Comparison of ENCODE assay signal across 14 cellular contexts in genomic region chr5:168752416-168753190, GRCh38.
DNase-seq lines count a peak whose midpoint lies in the region; ATAC-seq and TF ChIP-seq lines count a peak whose summit lies in the region.
"Had no signal": no experiment of that assay in that cellular context is flagged by ENCODE, and none has a peak within 500 bp of the region (broad histone marks: within the 10 kb centered on the region; RNA-seq: fewer than 3 reads in every experiment).

No MANE protein-coding gene starts in this region.

- no peak overlapping the region for H3K4me3 Mint-ChIP-seq in endodermal cell
- no peak overlapping the region for H3K4me3 Mint-ChIP-seq in neural progenitor cell
- H3K4me3 Mint-ChIP-seq: HFFc6 had no signal

- intact Hi-C loops in cardiac septum (cut with DNase I) (no loop called here), right cardiac atrium (cut with DNase I) (no loop called here), vagina (cut with DNase I) (no loop called here)

- DNase-seq in cardiac septum (ENCODE audit: low spot score) (peak; percentile 56), right cardiac atrium (no peak), endodermal cell (peak; percentile 36), neural progenitor cell (ENCODE audit: low spot score) (no peak), vagina (ENCODE audit: extremely low spot score in 2 of 2) (peak; percentile 65 to 67), amygdala (lab: John Stamatoyannopoulos, UW) (no peak), inferior parietal cortex (ENCODE audit: extremely low spot score) (no peak)
- DNase-seq: 8988T, AML-193, HCEC 1CT, HFFc6 had no signal

- H3K27me3 ChIP-seq in right cardiac atrium (ENCODE audit: control insufficient read depth, insufficient read depth) (no peaks in the 10 kb centered on the region), endodermal cell (ENCODE audit: control insufficient read depth, insufficient read depth, low read length, poor library complexity, severe bottlenecking) (peaks cover 4% of the 10 kb centered on the region), neural progenitor cell (peaks cover 6% of the 10 kb centered on the region), vagina (no peaks in the 10 kb centered on the region)
- H3K27me3 ChIP-seq: BLaER1 had no signal

- no peak overlapping the region for H2AFZ ChIP-seq in neural progenitor cell (replicated peaks)

- no peaks in the 10 kb centered on the region for H3K79me2 ChIP-seq in neural progenitor cell (ENCODE audit: low read depth)

- H3K9me3 ChIP-seq in right cardiac atrium (ENCODE audit: control insufficient read depth, low read length): no peaks in the 10 kb centered on the region
- H3K9me3 ChIP-seq in endodermal cell (ENCODE audit: control insufficient read depth, low read length): no peaks in the 10 kb centered on the region
- H3K9me3 ChIP-seq in neural progenitor cell (ENCODE audit: low read depth): no peaks in the 10 kb centered on the region
- H3K9me3 ChIP-seq in vagina: no peaks in the 10 kb centered on the region
- H3K9me3 ChIP-seq: BLaER1 had no signal

- no peaks in the 10 kb centered on the region for H3K4me1 ChIP-seq in right cardiac atrium (ENCODE audit: control insufficient read depth, insufficient read depth, low read length)
- no peaks in the 10 kb centered on the region for H3K4me1 ChIP-seq in endodermal cell (ENCODE audit: control insufficient read depth, insufficient read depth, low read length)
- peaks cover 9% of the 10 kb centered on the region for H3K4me1 ChIP-seq in neural progenitor cell
- no peaks in the 10 kb centered on the region for H3K4me1 ChIP-seq in vagina

- H3K9ac ChIP-seq in endodermal cell (ENCODE audit: extremely low read depth, low read length, poor library complexity, severe bottlenecking) (no peak overlapping the region), neural progenitor cell (no peak overlapping the region)
- H3K9ac ChIP-seq: BLaER1 had no signal

- H3F3A ChIP-seq in neural progenitor cell (ENCODE audit: low read depth): no peaks in the 10 kb centered on the region

- H3K27me3 Mint-ChIP-seq in endodermal cell (ENCODE audit: insufficient read depth): peaks cover 17% of the 10 kb centered on the region
- H3K27me3 Mint-ChIP-seq in neural progenitor cell (ENCODE audit: insufficient read depth, low read depth): peaks cover 13% of the 10 kb centered on the region

- TF ChIP-seq CTCF in endodermal cell (conservative IDR thresholded peaks at IDR 0.05) (no peak), neural progenitor cell (IDR thresholded peaks at IDR 0.05) (no peak), vagina (IDR thresholded peaks at IDR 0.05) (no peak)

- H3K27ac Mint-ChIP-seq in endodermal cell (no peak overlapping the region), neural progenitor cell (peak overlapping the region; percentile 53)
- H3K27ac Mint-ChIP-seq: HFFc6 had no signal

- no peaks in the 10 kb centered on the region for H4K20me1 ChIP-seq in neural progenitor cell (ENCODE audit: low read depth)
- H4K20me1 ChIP-seq: BLaER1 had no signal

- no peak for TF ChIP-seq POLR2A in vagina (IDR thresholded peaks at IDR 0.05)

- H3K27ac ChIP-seq in right cardiac atrium (ENCODE audit: low read length): no peak overlapping the region
- no peak overlapping the region for H3K27ac ChIP-seq in endodermal cell (ENCODE audit: low read depth, low read length)
- H3K27ac ChIP-seq in neural progenitor cell: no peak overlapping the region
- H3K27ac ChIP-seq in vagina: no peak overlapping the region
- H3K27ac ChIP-seq: BLaER1 had no signal

- H3K36me3 ChIP-seq in endodermal cell (ENCODE audit: control insufficient read depth, insufficient read depth, low read length) (no peaks in the 10 kb centered on the region), neural progenitor cell (no peaks in the 10 kb centered on the region), vagina (peaks cover 0 to 12% of the 10 kb centered on the region in 2 donors)
- H3K36me3 ChIP-seq: BLaER1 had no signal

- H3K9me3 Mint-ChIP-seq in endodermal cell (no peaks in the 10 kb centered on the region), neural progenitor cell (no peaks in the 10 kb centered on the region)
- H3K9me3 Mint-ChIP-seq: HFFc6 had no signal

- 80% methylated on average over 18 of the region's 18 CpGs for WGBS in right cardiac atrium
- 84 to 85% methylated on average over 13 to 18 of the region's 18 CpGs for WGBS in endodermal cell (ENCODE audit: insufficient coverage in 1 of 2, insufficient read length in 1 of 2), 2 experiments

- H3K4me3 ChIP-seq in right cardiac atrium (ENCODE audit: low read length) (no peak overlapping the region), endodermal cell (ENCODE audit: low read length) (no peak overlapping the region), neural progenitor cell (no peak overlapping the region), vagina (no peak overlapping the region)
- H3K4me3 ChIP-seq: BLaER1, GM12878 had no signal

- H3K4me2 ChIP-seq in neural progenitor cell: no peak overlapping the region
- H3K4me2 ChIP-seq: BLaER1 had no signal

- H3K36me3 Mint-ChIP-seq in endodermal cell (ENCODE audit: low read depth) (no peaks in the 10 kb centered on the region), neural progenitor cell (peaks cover 2% of the 10 kb centered on the region)

- peaks cover 6% of the 10 kb centered on the region for H3K4me1 Mint-ChIP-seq in endodermal cell
- peaks cover 13% of the 10 kb centered on the region for H3K4me1 Mint-ChIP-seq in neural progenitor cell

- no peak for ATAC-seq in right cardiac atrium
- no peak for ATAC-seq in GM19395 (IDR thresholded peaks at IDR 0.05; ENCODE audit: unreplicated experiment)
- ATAC-seq: GM12878 had no signal

Comparison
In these comparisons a context has a peak if more than half of its experiments do, and no peak if none do; other contexts are left out.
1. DNase-seq: peak in cardiac septum (single experiment), endodermal cell (single experiment) and vagina (2 of 2); none in right cardiac atrium (0 of 3), neural progenitor cell (single experiment), amygdala (0 of 56) and inferior parietal cortex (single experiment).